8 cellular contexts compared by ENCODE assay signal in the genomic region with DNA sequence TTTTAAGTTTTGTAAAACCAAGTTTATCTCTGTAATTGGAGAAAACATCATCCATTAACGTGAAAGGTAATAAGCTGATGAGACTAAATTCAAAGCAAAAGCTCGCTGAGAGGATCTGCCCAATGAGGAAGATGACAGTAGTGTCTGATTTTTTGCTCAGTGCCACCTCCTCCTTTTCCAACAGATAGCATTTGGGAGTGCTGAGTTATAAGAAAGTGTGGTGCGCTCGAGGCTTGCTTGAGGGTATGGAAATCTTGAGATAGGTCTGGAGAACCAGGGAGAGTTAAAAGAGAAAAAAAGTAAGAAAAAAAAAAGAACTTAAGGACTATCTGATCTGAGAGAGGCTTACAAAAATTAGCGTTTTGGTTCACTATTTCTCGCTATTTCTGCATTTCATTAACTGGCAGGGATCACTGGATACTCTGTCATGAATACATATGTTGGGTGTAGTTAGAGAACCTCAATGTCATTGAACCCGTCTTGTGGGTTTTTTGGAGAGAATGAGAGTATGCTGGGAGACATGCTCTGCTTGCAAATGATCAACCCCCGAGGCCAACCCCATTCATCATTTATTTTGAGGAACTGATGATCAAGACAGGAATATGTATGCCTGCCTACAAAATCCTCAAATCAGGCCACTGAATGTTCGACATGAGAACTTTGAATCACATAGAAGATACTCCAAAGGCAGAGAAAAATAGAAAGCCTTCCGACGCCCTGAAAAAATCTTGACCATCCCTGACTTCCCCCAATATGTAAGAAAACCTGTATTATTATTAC. TPM values are rescaled to one million over a fixed set of nuclear protein-coding genes. Genes with fewer than 3 reads are reported as not detected.
A peak's percentile ranks its signal among the peaks of the same experiment; 100 is the strongest.
DNase-seq lines count a peak whose midpoint lies in the region; ATAC-seq lines count a peak whose summit lies in the region.

No MANE protein-coding gene starts in this region.

- peaks cover 4% of the 10 kb centered on the region for H3K4me1 ChIP-seq in iPS-18a (ENCODE audit: control insufficient read depth, low read depth, low read length)

- DNase-seq in NOMO-1 (lab: John Stamatoyannopoulos, UW; ENCODE audit: unreplicated experiment in 2 of 2), result peak; percentile 33 to 42
- DNase-seq in NOMO-1 treated with dmso at 0.1 percent for 144 hours (lab: John Stamatoyannopoulos, UW; ENCODE audit: unreplicated experiment), result no peak
- DNase-seq in activated CD4-positive, alpha-beta memory T cell treated with anti-CD3 and anti-CD28 coated beads for 36 hours, result no peak
- peak; percentile 76 for DNase-seq in superior temporal gyrus (ENCODE audit: extremely low spot score)
- DNase-seq in mesenteric fat pad (ENCODE audit: low spot score), result no peak
- DNase-seq in NCI-H1092 treated with DMSO at 0.1 percent for 48 hours (lab: John Stamatoyannopoulos, UW), result no peak

- H3K27ac Mint-ChIP-seq in activated CD4-positive, alpha-beta memory T cell treated with anti-CD3 and anti-CD28 coated beads for 36 hours, result no peak overlapping the region

- no peaks in the 10 kb centered on the region for H3K9me3 ChIP-seq in iPS-18a (ENCODE audit: control insufficient read depth, low read depth, low read length)

- H3K27me3 ChIP-seq in iPS-18a (ENCODE audit: control insufficient read depth, insufficient read depth, low read length), result peaks cover 10% of the 10 kb centered on the region

- ATAC-seq in HG02642 (IDR thresholded peaks at IDR 0.05; ENCODE audit: poor library complexity, unreplicated experiment), result no peak

- peak overlapping the region; percentile 74 for H3K4me3 ChIP-seq in iPS-18a (ENCODE audit: low read length)

- POLR2A ChIA-PET in activated CD4-positive, alpha-beta memory T cell treated with anti-CD3 and anti-CD28 coated beads for 36 hours (lab: Charles Lee), result interaction anchor here (0.9 to 1.3 kb wide), 3 partner anchors 10 to 47 kb away, joined by 3 to 5 read pairs (median 4); a partner anchor contains a TSS

- peak overlapping the region; percentile 82 for H3K9ac ChIP-seq in iPS-18a (ENCODE audit: low read length)

- no peaks in the 10 kb centered on the region for H3K9me3 Mint-ChIP-seq in activated CD4-positive, alpha-beta memory T cell treated with anti-CD3 and anti-CD28 coated beads for 36 hours

- no peaks in the 10 kb centered on the region for H3K36me3 ChIP-seq in iPS-18a (ENCODE audit: control insufficient read depth, low read depth, low read length)

- H3K36me3 Mint-ChIP-seq in activated CD4-positive, alpha-beta memory T cell treated with anti-CD3 and anti-CD28 coated beads for 36 hours, result peaks cover 3% of the 10 kb centered on the region

- intact Hi-C loops in activated CD4-positive, alpha-beta memory T cell treated with anti-CD3 and anti-CD28 coated beads for 36 hours (cut with micrococcal nuclease), result loop anchor here (1.0 to 10.0 kb wide), 7 partner anchors 43 to 1337 kb away; a partner anchor contains a TSS

- peak overlapping the region; percentile 71 for H3K4me3 Mint-ChIP-seq in activated CD4-positive, alpha-beta memory T cell treated with anti-CD3 and anti-CD28 coated beads for 36 hours

- CTCF ChIA-PET in activated CD4-positive, alpha-beta memory T cell treated with anti-CD3 and anti-CD28 coated beads for 36 hours (lab: Charles Lee), result interaction anchor here (0.7 to 1.4 kb wide), 2 partner anchors 9 to 47 kb away, joined by 3 read pairs; a partner anchor contains a TSS

- H3K27me3 Mint-ChIP-seq in activated CD4-positive, alpha-beta memory T cell treated with anti-CD3 and anti-CD28 coated beads for 36 hours, result peaks cover 1% of the 10 kb centered on the region

- H3K4me1 Mint-ChIP-seq in activated CD4-positive, alpha-beta memory T cell treated with anti-CD3 and anti-CD28 coated beads for 36 hours (ENCODE audit: low read depth), result peaks cover 25% of the 10 kb centered on the region

- no peak overlapping the region for H3K27ac ChIP-seq in iPS-18a (ENCODE audit: low read length)

RNA-seq across cellular contexts. Expression of a gene that starts 1.0 kb away (rescaled TPM):
- total RNA-seq in activated CD4-positive, alpha-beta memory T cell treated with anti-CD3 and anti-CD28 coated beads for 36 hours, result 10 to 100 TPM; 11.9 to 12.5 TPM
- total RNA-seq in mesenteric fat pad, result 9.8 TPM

RNA-seq across cellular contexts. Expression of a gene that starts 47.3 kb away (rescaled TPM):
- total RNA-seq in activated CD4-positive, alpha-beta memory T cell treated with anti-CD3 and anti-CD28 coated beads for 36 hours, result 100 to 1,000 TPM; 133 to 147 TPM
- 96.2 TPM for total RNA-seq in mesenteric fat pad

RNA-seq across cellular contexts. Expression of a gene that starts 47.4 kb away (rescaled TPM):
- total RNA-seq in activated CD4-positive, alpha-beta memory T cell treated with anti-CD3 and anti-CD28 coated beads for 36 hours, result 10 to 100 TPM; 51.4 to 54.0 TPM
- total RNA-seq in mesenteric fat pad, result 34.6 TPM

Comparison
In these comparisons a context has a peak if more than half of its experiments do, and no peak if none do; other contexts are left out.
1. DNase-seq: peak in NOMO-1 (2 of 2) and superior temporal gyrus (single experiment); none in NOMO-1 treated with dmso at 0.1 percent for 144 hours (single experiment), activated CD4-positive, alpha-beta memory T cell treated with anti-CD3 and anti-CD28 coated beads for 36 hours (single experiment), mesenteric fat pad (single experiment) and NCI-H1092 treated with DMSO at 0.1 percent for 48 hours (single experiment).